Comparison of ENCODE assay signal across 1 cellular context in the genomic region with DNA sequence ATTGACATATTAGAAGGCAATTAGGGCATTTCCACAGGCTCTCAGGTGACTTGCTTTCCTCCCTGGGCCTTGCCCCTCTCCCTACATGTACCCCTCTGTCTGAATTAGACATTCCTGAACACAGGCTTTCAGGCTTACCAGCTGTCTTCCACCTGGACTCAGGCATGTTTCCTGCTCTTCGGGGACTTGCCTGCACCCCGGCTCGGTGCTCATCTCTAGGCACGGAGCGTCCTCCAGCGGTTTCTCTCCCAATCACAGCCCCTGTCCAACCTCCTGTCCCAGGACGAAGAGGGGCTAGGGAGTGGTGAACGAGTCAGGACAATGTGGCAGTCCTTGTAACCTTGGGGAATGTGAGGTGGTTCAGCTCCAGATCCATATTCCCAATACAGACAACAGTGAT.
TF ChIP-seq lines count a peak whose summit lies in the region.

No MANE protein-coding gene starts in this region.

TF ChIP-seq in WTC11, 78 proteins besides CTCF, POLR2A, EP300 and RAD21 (continued from another document):
- TF ChIP-seq, protein P1, sequence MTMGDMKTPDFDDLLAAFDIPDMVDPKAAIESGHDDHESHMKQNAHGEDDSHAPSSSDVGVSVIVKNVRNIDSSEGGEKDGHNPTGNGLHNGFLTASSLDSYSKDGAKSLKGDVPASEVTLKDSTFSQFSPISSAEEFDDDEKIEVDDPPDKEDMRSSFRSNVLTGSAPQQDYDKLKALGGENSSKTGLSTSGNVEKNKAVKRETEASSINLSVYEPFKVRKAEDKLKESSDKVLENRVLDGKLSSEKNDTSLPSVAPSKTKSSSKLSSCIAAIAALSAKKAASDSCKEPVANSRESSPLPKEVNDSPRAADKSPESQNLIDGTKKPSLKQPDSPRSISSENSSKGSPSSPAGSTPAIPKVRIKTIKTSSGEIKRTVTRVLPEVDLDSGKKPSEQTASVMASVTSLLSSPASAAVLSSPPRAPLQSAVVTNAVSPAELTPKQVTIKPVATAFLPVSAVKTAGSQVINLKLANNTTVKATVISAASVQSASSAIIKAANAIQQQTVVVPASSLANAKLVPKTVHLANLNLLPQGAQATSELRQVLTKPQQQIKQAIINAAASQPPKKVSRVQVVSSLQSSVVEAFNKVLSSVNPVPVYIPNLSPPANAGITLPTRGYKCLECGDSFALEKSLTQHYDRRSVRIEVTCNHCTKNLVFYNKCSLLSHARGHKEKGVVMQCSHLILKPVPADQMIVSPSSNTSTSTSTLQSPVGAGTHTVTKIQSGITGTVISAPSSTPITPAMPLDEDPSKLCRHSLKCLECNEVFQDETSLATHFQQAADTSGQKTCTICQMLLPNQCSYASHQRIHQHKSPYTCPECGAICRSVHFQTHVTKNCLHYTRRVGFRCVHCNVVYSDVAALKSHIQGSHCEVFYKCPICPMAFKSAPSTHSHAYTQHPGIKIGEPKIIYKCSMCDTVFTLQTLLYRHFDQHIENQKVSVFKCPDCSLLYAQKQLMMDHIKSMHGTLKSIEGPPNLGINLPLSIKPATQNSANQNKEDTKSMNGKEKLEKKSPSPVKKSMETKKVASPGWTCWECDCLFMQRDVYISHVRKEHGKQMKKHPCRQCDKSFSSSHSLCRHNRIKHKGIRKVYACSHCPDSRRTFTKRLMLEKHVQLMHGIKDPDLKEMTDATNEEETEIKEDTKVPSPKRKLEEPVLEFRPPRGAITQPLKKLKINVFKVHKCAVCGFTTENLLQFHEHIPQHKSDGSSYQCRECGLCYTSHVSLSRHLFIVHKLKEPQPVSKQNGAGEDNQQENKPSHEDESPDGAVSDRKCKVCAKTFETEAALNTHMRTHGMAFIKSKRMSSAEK (CRISPR knock-in tag; IDR thresholded peaks at IDR 0.05; ENCODE audit: borderline replicate concordance), result no peak
- TF ChIP-seq GABPB1 (CRISPR knock-in tag; IDR thresholded peaks at IDR 0.05), result no peak
- TF ChIP-seq, protein P2, sequence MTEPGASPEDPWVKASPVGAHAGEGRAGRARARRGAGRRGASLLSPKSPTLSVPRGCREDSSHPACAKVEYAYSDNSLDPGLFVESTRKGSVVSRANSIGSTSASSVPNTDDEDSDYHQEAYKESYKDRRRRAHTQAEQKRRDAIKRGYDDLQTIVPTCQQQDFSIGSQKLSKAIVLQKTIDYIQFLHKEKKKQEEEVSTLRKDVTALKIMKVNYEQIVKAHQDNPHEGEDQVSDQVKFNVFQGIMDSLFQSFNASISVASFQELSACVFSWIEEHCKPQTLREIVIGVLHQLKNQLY (CRISPR knock-in tag; IDR thresholded peaks at IDR 0.05), result no peak
- no peak for TF ChIP-seq TEAD1 (CRISPR knock-in tag; IDR thresholded peaks at IDR 0.05)
- TF ChIP-seq, protein P3, sequence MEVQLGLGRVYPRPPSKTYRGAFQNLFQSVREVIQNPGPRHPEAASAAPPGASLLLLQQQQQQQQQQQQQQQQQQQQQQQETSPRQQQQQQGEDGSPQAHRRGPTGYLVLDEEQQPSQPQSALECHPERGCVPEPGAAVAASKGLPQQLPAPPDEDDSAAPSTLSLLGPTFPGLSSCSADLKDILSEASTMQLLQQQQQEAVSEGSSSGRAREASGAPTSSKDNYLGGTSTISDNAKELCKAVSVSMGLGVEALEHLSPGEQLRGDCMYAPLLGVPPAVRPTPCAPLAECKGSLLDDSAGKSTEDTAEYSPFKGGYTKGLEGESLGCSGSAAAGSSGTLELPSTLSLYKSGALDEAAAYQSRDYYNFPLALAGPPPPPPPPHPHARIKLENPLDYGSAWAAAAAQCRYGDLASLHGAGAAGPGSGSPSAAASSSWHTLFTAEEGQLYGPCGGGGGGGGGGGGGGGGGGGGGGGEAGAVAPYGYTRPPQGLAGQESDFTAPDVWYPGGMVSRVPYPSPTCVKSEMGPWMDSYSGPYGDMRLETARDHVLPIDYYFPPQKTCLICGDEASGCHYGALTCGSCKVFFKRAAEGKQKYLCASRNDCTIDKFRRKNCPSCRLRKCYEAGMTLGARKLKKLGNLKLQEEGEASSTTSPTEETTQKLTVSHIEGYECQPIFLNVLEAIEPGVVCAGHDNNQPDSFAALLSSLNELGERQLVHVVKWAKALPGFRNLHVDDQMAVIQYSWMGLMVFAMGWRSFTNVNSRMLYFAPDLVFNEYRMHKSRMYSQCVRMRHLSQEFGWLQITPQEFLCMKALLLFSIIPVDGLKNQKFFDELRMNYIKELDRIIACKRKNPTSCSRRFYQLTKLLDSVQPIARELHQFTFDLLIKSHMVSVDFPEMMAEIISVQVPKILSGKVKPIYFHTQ (CRISPR knock-in tag; IDR thresholded peaks at IDR 0.05), result no peak
- TF ChIP-seq NFE2L1 (CRISPR knock-in tag; IDR thresholded peaks at IDR 0.05), result no peak
- TF ChIP-seq HMGA2 (CRISPR knock-in tag; IDR thresholded peaks at IDR 0.05), result no peak
- TF ChIP-seq KAT7 (CRISPR knock-in tag; IDR thresholded peaks at IDR 0.05; ENCODE audit: borderline replicate concordance), result no peak
- TF ChIP-seq, protein P4, sequence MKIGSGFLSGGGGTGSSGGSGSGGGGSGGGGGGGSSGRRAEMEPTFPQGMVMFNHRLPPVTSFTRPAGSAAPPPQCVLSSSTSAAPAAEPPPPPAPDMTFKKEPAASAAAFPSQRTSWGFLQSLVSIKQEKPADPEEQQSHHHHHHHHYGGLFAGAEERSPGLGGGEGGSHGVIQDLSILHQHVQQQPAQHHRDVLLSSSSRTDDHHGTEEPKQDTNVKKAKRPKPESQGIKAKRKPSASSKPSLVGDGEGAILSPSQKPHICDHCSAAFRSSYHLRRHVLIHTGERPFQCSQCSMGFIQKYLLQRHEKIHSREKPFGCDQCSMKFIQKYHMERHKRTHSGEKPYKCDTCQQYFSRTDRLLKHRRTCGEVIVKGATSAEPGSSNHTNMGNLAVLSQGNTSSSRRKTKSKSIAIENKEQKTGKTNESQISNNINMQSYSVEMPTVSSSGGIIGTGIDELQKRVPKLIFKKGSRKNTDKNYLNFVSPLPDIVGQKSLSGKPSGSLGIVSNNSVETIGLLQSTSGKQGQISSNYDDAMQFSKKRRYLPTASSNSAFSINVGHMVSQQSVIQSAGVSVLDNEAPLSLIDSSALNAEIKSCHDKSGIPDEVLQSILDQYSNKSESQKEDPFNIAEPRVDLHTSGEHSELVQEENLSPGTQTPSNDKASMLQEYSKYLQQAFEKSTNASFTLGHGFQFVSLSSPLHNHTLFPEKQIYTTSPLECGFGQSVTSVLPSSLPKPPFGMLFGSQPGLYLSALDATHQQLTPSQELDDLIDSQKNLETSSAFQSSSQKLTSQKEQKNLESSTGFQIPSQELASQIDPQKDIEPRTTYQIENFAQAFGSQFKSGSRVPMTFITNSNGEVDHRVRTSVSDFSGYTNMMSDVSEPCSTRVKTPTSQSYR (CRISPR knock-in tag; IDR thresholded peaks at IDR 0.05), result no peak
- no peak for TF ChIP-seq CBFB (CRISPR knock-in tag; IDR thresholded peaks at IDR 0.05; ENCODE audit: low read depth)
- TF ChIP-seq, protein P5, sequence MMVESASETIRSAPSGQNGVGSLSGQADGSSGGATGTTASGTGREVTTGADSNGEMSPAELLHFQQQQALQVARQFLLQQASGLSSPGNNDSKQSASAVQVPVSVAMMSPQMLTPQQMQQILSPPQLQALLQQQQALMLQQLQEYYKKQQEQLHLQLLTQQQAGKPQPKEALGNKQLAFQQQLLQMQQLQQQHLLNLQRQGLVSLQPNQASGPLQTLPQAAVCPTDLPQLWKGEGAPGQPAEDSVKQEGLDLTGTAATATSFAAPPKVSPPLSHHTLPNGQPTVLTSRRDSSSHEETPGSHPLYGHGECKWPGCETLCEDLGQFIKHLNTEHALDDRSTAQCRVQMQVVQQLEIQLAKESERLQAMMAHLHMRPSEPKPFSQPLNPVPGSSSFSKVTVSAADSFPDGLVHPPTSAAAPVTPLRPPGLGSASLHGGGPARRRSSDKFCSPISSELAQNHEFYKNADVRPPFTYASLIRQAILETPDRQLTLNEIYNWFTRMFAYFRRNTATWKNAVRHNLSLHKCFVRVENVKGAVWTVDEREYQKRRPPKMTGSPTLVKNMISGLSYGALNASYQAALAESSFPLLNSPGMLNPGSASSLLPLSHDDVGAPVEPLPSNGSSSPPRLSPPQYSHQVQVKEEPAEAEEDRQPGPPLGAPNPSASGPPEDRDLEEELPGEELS (CRISPR knock-in tag; IDR thresholded peaks at IDR 0.05), result no peak
- TF ChIP-seq SOX15 (CRISPR knock-in tag; IDR thresholded peaks at IDR 0.05), result no peak
- TF ChIP-seq, protein P6, sequence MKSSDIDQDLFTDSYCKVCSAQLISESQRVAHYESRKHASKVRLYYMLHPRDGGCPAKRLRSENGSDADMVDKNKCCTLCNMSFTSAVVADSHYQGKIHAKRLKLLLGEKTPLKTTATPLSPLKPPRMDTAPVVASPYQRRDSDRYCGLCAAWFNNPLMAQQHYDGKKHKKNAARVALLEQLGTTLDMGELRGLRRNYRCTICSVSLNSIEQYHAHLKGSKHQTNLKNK (CRISPR knock-in tag; IDR thresholded peaks at IDR 0.05), result no peak
- TF ChIP-seq, protein P7, sequence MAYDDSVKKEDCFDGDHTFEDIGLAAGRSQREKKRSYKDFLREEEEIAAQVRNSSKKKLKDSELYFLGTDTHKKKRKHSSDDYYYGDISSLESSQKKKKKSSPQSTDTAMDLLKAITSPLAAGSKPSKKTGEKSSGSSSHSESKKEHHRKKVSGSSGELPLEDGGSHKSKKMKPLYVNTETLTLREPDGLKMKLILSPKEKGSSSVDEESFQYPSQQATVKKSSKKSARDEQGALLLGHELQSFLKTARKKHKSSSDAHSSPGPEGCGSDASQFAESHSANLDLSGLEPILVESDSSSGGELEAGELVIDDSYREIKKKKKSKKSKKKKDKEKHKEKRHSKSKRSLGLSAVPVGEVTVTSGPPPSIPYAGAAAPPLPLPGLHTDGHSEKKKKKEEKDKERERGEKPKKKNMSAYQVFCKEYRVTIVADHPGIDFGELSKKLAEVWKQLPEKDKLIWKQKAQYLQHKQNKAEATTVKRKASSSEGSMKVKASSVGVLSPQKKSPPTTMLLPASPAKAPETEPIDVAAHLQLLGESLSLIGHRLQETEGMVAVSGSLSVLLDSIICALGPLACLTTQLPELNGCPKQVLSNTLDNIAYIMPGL (CRISPR knock-in tag; IDR thresholded peaks at IDR 0.05), result no peak
- no peak for TF ChIP-seq ZNF263 (CRISPR knock-in tag; IDR thresholded peaks at IDR 0.05; ENCODE audit: low read depth)
- TF ChIP-seq, protein P8, sequence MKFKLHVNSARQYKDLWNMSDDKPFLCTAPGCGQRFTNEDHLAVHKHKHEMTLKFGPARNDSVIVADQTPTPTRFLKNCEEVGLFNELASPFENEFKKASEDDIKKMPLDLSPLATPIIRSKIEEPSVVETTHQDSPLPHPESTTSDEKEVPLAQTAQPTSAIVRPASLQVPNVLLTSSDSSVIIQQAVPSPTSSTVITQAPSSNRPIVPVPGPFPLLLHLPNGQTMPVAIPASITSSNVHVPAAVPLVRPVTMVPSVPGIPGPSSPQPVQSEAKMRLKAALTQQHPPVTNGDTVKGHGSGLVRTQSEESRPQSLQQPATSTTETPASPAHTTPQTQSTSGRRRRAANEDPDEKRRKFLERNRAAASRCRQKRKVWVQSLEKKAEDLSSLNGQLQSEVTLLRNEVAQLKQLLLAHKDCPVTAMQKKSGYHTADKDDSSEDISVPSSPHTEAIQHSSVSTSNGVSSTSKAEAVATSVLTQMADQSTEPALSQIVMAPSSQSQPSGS (CRISPR knock-in tag; IDR thresholded peaks at IDR 0.05; ENCODE audit: borderline replicate concordance, low read depth), result no peak
- no peak for TF ChIP-seq SMAD4 (CRISPR knock-in tag; IDR thresholded peaks at IDR 0.05)
- no peak for TF ChIP-seq JAZF1 (CRISPR knock-in tag; IDR thresholded peaks at IDR 0.05)
- TF ChIP-seq, protein P9, sequence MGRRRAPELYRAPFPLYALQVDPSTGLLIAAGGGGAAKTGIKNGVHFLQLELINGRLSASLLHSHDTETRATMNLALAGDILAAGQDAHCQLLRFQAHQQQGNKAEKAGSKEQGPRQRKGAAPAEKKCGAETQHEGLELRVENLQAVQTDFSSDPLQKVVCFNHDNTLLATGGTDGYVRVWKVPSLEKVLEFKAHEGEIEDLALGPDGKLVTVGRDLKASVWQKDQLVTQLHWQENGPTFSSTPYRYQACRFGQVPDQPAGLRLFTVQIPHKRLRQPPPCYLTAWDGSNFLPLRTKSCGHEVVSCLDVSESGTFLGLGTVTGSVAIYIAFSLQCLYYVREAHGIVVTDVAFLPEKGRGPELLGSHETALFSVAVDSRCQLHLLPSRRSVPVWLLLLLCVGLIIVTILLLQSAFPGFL (CRISPR knock-in tag; IDR thresholded peaks at IDR 0.05; ENCODE audit: borderline replicate concordance), result no peak
